In genomic region chr1:237181731-237182317, GRCh38 we compare ENCODE assay signal across 25 cellular contexts.
DNase-seq lines count a peak whose midpoint lies in the region; ATAC-seq and TF ChIP-seq lines count a peak whose summit lies in the region.
"Had no signal": no experiment of that assay in that cellular context is flagged by ENCODE, and none has a peak within 500 bp of the region (broad histone marks: within the 10 kb centered on the region; RNA-seq: fewer than 3 reads in every experiment).

No MANE protein-coding gene starts in this region.

- intact Hi-C loops in A673 (cut with micrococcal nuclease; ENCODE audit: unreplicated experiment) = no loop called here
- intact Hi-C loops in left lung (cut with DNase I) = no loop called here

- POLR2A ChIA-PET in A673 (lab: Charles Lee; ENCODE audit: low non-redundant PET) = no interaction called here

- H3K36me3 ChIP-seq in A673 (ENCODE audit: insufficient read depth, low read length, poor library complexity, severe bottlenecking) (no peaks in the 10 kb centered on the region), left lung (no peaks in the 10 kb centered on the region)
- H3K36me3 ChIP-seq: esophagus muscularis mucosa, upper lobe of right lung had no signal

- peaks cover 6% of the 10 kb centered on the region for H3K27me3 Mint-ChIP-seq in chondrocyte (ENCODE audit: low read depth)
- H3K27me3 Mint-ChIP-seq: progenitor cell of endocrine pancreas had no signal

- TF ChIP-seq CTCF in A673 (conservative IDR thresholded peaks at IDR 0.05; ENCODE audit: low read depth, low read length) = no peak
- no peak for TF ChIP-seq CTCF in left lung (IDR thresholded peaks at IDR 0.05)
- TF ChIP-seq CTCF in chondrocyte (IDR thresholded peaks at IDR 0.05) = no peak

- ATAC-seq in left lung = peak; percentile 38
- ATAC-seq: upper lobe of right lung had no signal

- no TSS peak for BruUV-seq in A673 (replicated peaks; lab: Mats Ljungman, UMichigan)

- in situ Hi-C loops in ACHN (cut with HindIII; ENCODE audit: low pct_ligation_motif_present, low pct_unique_long_range_greater_than_20kb, low sequenced_read_pairs) = no loop called here

- H3K9me3 Mint-ChIP-seq in chondrocyte (ENCODE audit: low read depth) = no peaks in the 10 kb centered on the region
- H3K9me3 Mint-ChIP-seq: activated B cell treated with CpG ODN at 0.5 μM for 24 hours; activated naive CD4-positive, alpha-beta T cell treated with anti-CD3 and anti-CD28 coated beads for 36 hours had no signal

- CTCF ChIA-PET in A673 (lab: Charles Lee) = no interaction called here

- H3K4me3 Mint-ChIP-seq in chondrocyte (ENCODE audit: unreplicated experiment) = no peak overlapping the region
- H3K4me3 Mint-ChIP-seq: activated B cell treated with CpG ODN at 0.5 μM for 24 hours; activated naive CD4-positive, alpha-beta T cell treated with anti-CD3 and anti-CD28 coated beads for 36 hours; endodermal cell; HFFc6 had no signal

- H3K9me3 ChIP-seq in A673 (ENCODE audit: low read depth, low read length, poor library complexity, severe bottlenecking) (no peaks in the 10 kb centered on the region), left lung (no peaks in the 10 kb centered on the region)
- H3K9me3 ChIP-seq: esophagus muscularis mucosa, upper lobe of right lung had no signal

- H3K27ac ChIP-seq in A673 (ENCODE audit: low read depth, low read length, poor library complexity, severe bottlenecking) = no peak overlapping the region
- H3K27ac ChIP-seq in left lung = peak overlapping the region in 1 of 2 donors; percentile 59
- H3K27ac ChIP-seq: upper lobe of right lung had no signal

- H3K4me3 ChIP-seq in A673 (ENCODE audit: low read depth, low read length, poor library complexity, severe bottlenecking) (no peak overlapping the region), left lung (no peak overlapping the region)
- H3K4me3 ChIP-seq: esophagus muscularis mucosa, lung, upper lobe of right lung had no signal

- peak; percentile 34 for DNase-seq in A673 (ENCODE audit: low spot score)
- peak; percentile 28 for DNase-seq in COLO829 (ENCODE audit: low spot score)
- peak; percentile 49 for DNase-seq in RKO (ENCODE audit: low spot score)
- no peak for DNase-seq in left lung
- DNase-seq in ACHN = no peak
- no peak for DNase-seq in AG08396 (ENCODE audit: low spot score)
- no peak for DNase-seq in chondrocyte (ENCODE audit: low spot score)
- DNase-seq in stimulated activated CD4-positive, alpha-beta T cell treated with anti-CD3 and anti-CD28 coated beads, Interleukin-12 subunit alpha, Interleukin-12 subunit beta, amount 100 ng/mL, for 4 hours = no peak
- DNase-seq: activated B cell treated with CpG ODN at 0.5 μM for 24 hours; activated naive CD4-positive, alpha-beta T cell treated with anti-CD3 and anti-CD28 coated beads for 36 hours; amniotic stem cell; COR-L47; cortex of kidney; EL; endodermal cell; HFFc6; islet precursor cell; NCI-H1417 treated with DMSO at 0.1 percent for 48 hours; NCI-H2107; stimulated activated CD4-positive, alpha-beta T cell treated with anti-CD3 and anti-CD28 coated beads, Interleukin-1b, Interleukin-23, amount 100 ng/mL, for 48 hours; T1000; upper lobe of right lung had no signal

- no peaks in the 10 kb centered on the region for H3K36me3 Mint-ChIP-seq in chondrocyte (ENCODE audit: low read depth)

- H3K4me1 ChIP-seq in A673 (ENCODE audit: insufficient read depth, low read length, poor library complexity, severe bottlenecking) (no peaks in the 10 kb centered on the region), left lung (no peaks in the 10 kb centered on the region)

- H3K4me1 Mint-ChIP-seq in chondrocyte (ENCODE audit: low read depth) = no peaks in the 10 kb centered on the region
- H3K4me1 Mint-ChIP-seq: activated B cell treated with CpG ODN at 0.5 μM for 24 hours had no signal

- H3K27me3 ChIP-seq in A673 (replicated peaks; ENCODE audit: insufficient read depth, low read depth, low read length, poor library complexity) (no peaks in the 10 kb centered on the region), left lung (no peaks in the 10 kb centered on the region)
- H3K27me3 ChIP-seq: esophagus muscularis mucosa, upper lobe of right lung had no signal

- H3K27ac Mint-ChIP-seq in chondrocyte (ENCODE audit: unreplicated experiment) = no peak overlapping the region
- H3K27ac Mint-ChIP-seq: activated B cell treated with CpG ODN at 0.5 μM for 24 hours; activated naive CD4-positive, alpha-beta T cell treated with anti-CD3 and anti-CD28 coated beads for 36 hours; endodermal cell; HFFc6; progenitor cell of endocrine pancreas had no signal

Comparison
In these comparisons a context has a peak if more than half of its experiments do, and no peak if none do; other contexts are left out.
1. DNase-seq: peak in A673 (single experiment), COLO829 (single experiment) and RKO (single experiment); none in left lung (0 of 2), ACHN (single experiment), AG08396 (single experiment), chondrocyte (single experiment) and stimulated activated CD4-positive, alpha-beta T cell treated with anti-CD3 and anti-CD28 coated beads, Interleukin-12 subunit alpha, Interleukin-12 subunit beta, amount 100 ng/mL, for 4 hours (single experiment).